10 cellular contexts compared by ENCODE assay signal in genomic region chr12:19402743-19403400, GRCh38. TPM values are rescaled to one million over a fixed set of nuclear protein-coding genes. Genes with fewer than 3 reads are reported as not detected.
DNase-seq lines count a peak whose midpoint lies in the region; TF ChIP-seq lines count a peak whose summit lies in the region.
"Had no signal": no experiment of that assay in that cellular context is flagged by ENCODE, and none has a peak within 500 bp of the region (broad histone marks: within the 10 kb centered on the region; RNA-seq: fewer than 3 reads in every experiment).

No MANE protein-coding gene starts in this region.

- H3K4me3 ChIP-seq in astrocyte of the spinal cord (ENCODE audit: low read depth, low read length): no peak overlapping the region
- H3K4me3 ChIP-seq: GM12878 had no signal

- in situ Hi-C loops in astrocyte of the spinal cord (cut with HindIII; ENCODE audit: low sequenced_read_pairs): no loop called here

- no peaks in the 10 kb centered on the region for H3K27me3 Mint-ChIP-seq in progenitor cell of endocrine pancreas
- H3K27me3 Mint-ChIP-seq in nephron progenitor cell (ENCODE audit: low read depth, poor library complexity): peaks cover 3% of the 10 kb centered on the region
- H3K27me3 Mint-ChIP-seq: activated naive CD8-positive, alpha-beta T cell had no signal

- DNase-seq in LHCN-M2 (ENCODE audit: low read depth): peak; percentile 93
- peak; percentile 59 for DNase-seq in astrocyte of the spinal cord (ENCODE audit: low read depth, low spot score)
- peak; percentile 49 for DNase-seq in iris pigment epithelial cell (ENCODE audit: low read depth)
- peak in 36 of 49 donors; percentile 1 to 54 (median 27) for DNase-seq in substantia nigra (lab: John Stamatoyannopoulos, UW)
- no peak for DNase-seq in iPS-NIHi7 (ENCODE audit: extremely low spot score)
- DNase-seq in progenitor cell of endocrine pancreas (ENCODE audit: low spot score, unreplicated experiment): no peak
- DNase-seq in nephron progenitor cell: no peak

- H3K4me3 Mint-ChIP-seq in progenitor cell of endocrine pancreas (ENCODE audit: low read depth): no peak overlapping the region
- H3K4me3 Mint-ChIP-seq in nephron progenitor cell: no peak overlapping the region
- H3K4me3 Mint-ChIP-seq: activated naive CD8-positive, alpha-beta T cell; T-helper 1 cell treated with Interleukin-12 subunit alpha and Interleukin-12 subunit beta and Interleukin-4 antibody, amounts not matched to agents 30 μg/mL and 1 μg/mL, for 36 hours had no signal

- TF ChIP-seq CTCF in astrocyte of the spinal cord (IDR thresholded peaks at IDR 0.05; ENCODE audit: low read depth, low read length) (no peak), progenitor cell of endocrine pancreas (IDR thresholded peaks at IDR 0.05; ENCODE audit: unreplicated experiment) (no peak), nephron progenitor cell (IDR thresholded peaks at IDR 0.05) (no peak)

- no peaks in the 10 kb centered on the region for H3K36me3 Mint-ChIP-seq in progenitor cell of endocrine pancreas (ENCODE audit: insufficient read depth)
- no peaks in the 10 kb centered on the region for H3K36me3 Mint-ChIP-seq in nephron progenitor cell (ENCODE audit: low read depth)

- H3K9me3 Mint-ChIP-seq in progenitor cell of endocrine pancreas (ENCODE audit: low read depth) (peaks cover 5% of the 10 kb centered on the region), nephron progenitor cell (no peaks in the 10 kb centered on the region)

- no peaks in the 10 kb centered on the region for H3K4me1 Mint-ChIP-seq in progenitor cell of endocrine pancreas (ENCODE audit: low read depth)
- no peaks in the 10 kb centered on the region for H3K4me1 Mint-ChIP-seq in nephron progenitor cell

- no peak overlapping the region for H3K27ac ChIP-seq in substantia nigra (ENCODE audit: low read depth, low read length, poor library complexity, severe bottlenecking)

- H3K27ac Mint-ChIP-seq in progenitor cell of endocrine pancreas (no peak overlapping the region), nephron progenitor cell (no peak overlapping the region)
- H3K27ac Mint-ChIP-seq: activated naive CD8-positive, alpha-beta T cell; T-helper 1 cell treated with Interleukin-12 subunit alpha and Interleukin-12 subunit beta and Interleukin-4 antibody, amounts not matched to agents 30 μg/mL and 1 μg/mL, for 36 hours had no signal

RNA-seq across cellular contexts. Expression of gene AEBP2, which starts 36.4 kb away (rescaled TPM):
- 11.9 and 13.4 TPM in 2 replicates for total RNA-seq in LHCN-M2 (2014; rRNA removed)
- polyA plus RNA-seq in LHCN-M2 (2012): 11.7 TPM
- 64.9 and 68.5 TPM in 2 replicates for total RNA-seq in progenitor cell of endocrine pancreas

Comparison
In these comparisons a context has a peak if more than half of its experiments do, and no peak if none do; other contexts are left out.
1. DNase-seq: peak in LHCN-M2 (single experiment), astrocyte of the spinal cord (single experiment), iris pigment epithelial cell (single experiment) and substantia nigra (36 of 49); none in iPS-NIHi7 (single experiment), progenitor cell of endocrine pancreas (single experiment) and nephron progenitor cell (single experiment).